ENCODE assay signal across 11 cellular contexts in genomic region chr22:45335021-45335818, GRCh38. TPM values are rescaled to one million over a fixed set of nuclear protein-coding genes. Genes with fewer than 3 reads are reported as not detected.
DNase-seq lines count a peak whose midpoint lies in the region; ATAC-seq and TF ChIP-seq lines count a peak whose summit lies in the region.
"Had no signal": no experiment of that assay in that cellular context is flagged by ENCODE, and none has a peak within 500 bp of the region (broad histone marks: within the 10 kb centered on the region; RNA-seq: fewer than 3 reads in every experiment).

No MANE protein-coding gene starts in this region.

- no peaks in the 10 kb centered on the region for H3K4me1 ChIP-seq in parathyroid adenoma
- peaks cover 0 to 19% (median 3%) of the 10 kb centered on the region in 4 donors for H3K4me1 ChIP-seq in tibial nerve

- H3K9me3 Mint-ChIP-seq in glutamatergic neuron (ENCODE audit: unreplicated experiment): peaks cover 2% of the 10 kb centered on the region
- no peaks in the 10 kb centered on the region for H3K9me3 Mint-ChIP-seq in stimulated activated effector memory CD8-positive, alpha-beta T cell treated with anti-CD3 and anti-CD28 coated beads, Interleukin-12 subunit alpha, Interleukin-12 subunit beta, amount 100 ng/mL, for 72 hours

- peak overlapping the region; percentile 2 for H3K4me2 ChIP-seq in parathyroid adenoma (ENCODE audit: low read length)

- no peaks in the 10 kb centered on the region for H3K36me3 ChIP-seq in parathyroid adenoma (ENCODE audit: control insufficient read depth, insufficient read depth, low read length)
- H3K36me3 ChIP-seq in tibial nerve: peaks cover 0 to 96% (median 0%) of the 10 kb centered on the region in 3 donors

- DNase-seq in DMS 273 treated with DMSO at 0.1 percent for 48 hours (lab: John Stamatoyannopoulos, UW) (peak; percentile 22), glutamatergic neuron (peak; percentile 42), tibial nerve (ENCODE audit: low spot score in 2 of 2) (no peak)
- no peak for DNase-seq in stimulated activated effector memory CD8-positive, alpha-beta T cell treated with anti-CD3 and anti-CD28 coated beads, Interleukin-12 subunit alpha, Interleukin-12 subunit beta, amount 100 ng/mL, for 72 hours (ENCODE audit: low spot score in 2 of 2)
- DNase-seq in activated T-cell treated with anti-CD3 and anti-CD28 coated beads, Interleukin-2, amount 50 U/mL, for 1 hour: no peak
- DNase-seq: COR-L47 had no signal

- H3K36me3 Mint-ChIP-seq in glutamatergic neuron (ENCODE audit: unreplicated experiment): no peaks in the 10 kb centered on the region
- peaks cover 81% of the 10 kb centered on the region for H3K36me3 Mint-ChIP-seq in stimulated activated effector memory CD8-positive, alpha-beta T cell treated with anti-CD3 and anti-CD28 coated beads, Interleukin-12 subunit alpha, Interleukin-12 subunit beta, amount 100 ng/mL, for 72 hours

- TF ChIP-seq CTCF in VCaP (conservative IDR thresholded peaks at IDR 0.05): peak; percentile 49
- peak; percentile 22 for TF ChIP-seq CTCF in glutamatergic neuron (IDR thresholded peaks at IDR 0.05; ENCODE audit: partially characterized antibody, unreplicated experiment)
- no peak for TF ChIP-seq CTCF in parathyroid adenoma (IDR thresholded peaks at IDR 0.05)
- TF ChIP-seq CTCF in tibial nerve (IDR thresholded peaks at IDR 0.05): no peak

- no peak overlapping the region for H3K9ac ChIP-seq in parathyroid adenoma

- 69 to 75% methylated on average over 20 to 26 of the region's 26 CpGs for WGBS in tibial nerve, 2 donors

- H3K27me3 Mint-ChIP-seq in glutamatergic neuron (ENCODE audit: unreplicated experiment): peaks cover 1% of the 10 kb centered on the region

- H3K79me2 ChIP-seq in parathyroid adenoma: no peaks in the 10 kb centered on the region

- peaks cover 7% of the 10 kb centered on the region for H3K4me1 Mint-ChIP-seq in glutamatergic neuron (ENCODE audit: low read depth, unreplicated experiment)
- peaks cover 12% of the 10 kb centered on the region for H3K4me1 Mint-ChIP-seq in stimulated activated effector memory CD8-positive, alpha-beta T cell treated with anti-CD3 and anti-CD28 coated beads, Interleukin-12 subunit alpha, Interleukin-12 subunit beta, amount 100 ng/mL, for 72 hours

- peak overlapping the region; percentile 96 for H3K27ac ChIP-seq in VCaP
- peak overlapping the region; percentile 16 for H3K27ac ChIP-seq in parathyroid adenoma
- no peak overlapping the region for H3K27ac ChIP-seq in tibial nerve

- H3K4me3 ChIP-seq in parathyroid adenoma (ENCODE audit: low read depth, low read length) (no peak overlapping the region), tibial nerve (no peak overlapping the region)

- TF ChIP-seq POLR2A in tibial nerve (IDR thresholded peaks at IDR 0.05): no peak

- H3K9me3 ChIP-seq in parathyroid adenoma (ENCODE audit: control insufficient read depth, low read length): no peaks in the 10 kb centered on the region
- H3K9me3 ChIP-seq in tibial nerve: no peaks in the 10 kb centered on the region

- H3K27me3 ChIP-seq in parathyroid adenoma (ENCODE audit: control insufficient read depth, insufficient read depth, low read length) (no peaks in the 10 kb centered on the region), tibial nerve (no peaks in the 10 kb centered on the region)

- no peak overlapping the region for H2AFZ ChIP-seq in parathyroid adenoma

- H3K4me3 Mint-ChIP-seq in glutamatergic neuron (ENCODE audit: unreplicated experiment): no peak overlapping the region
- no peak overlapping the region for H3K4me3 Mint-ChIP-seq in stimulated activated effector memory CD8-positive, alpha-beta T cell treated with anti-CD3 and anti-CD28 coated beads, Interleukin-12 subunit alpha, Interleukin-12 subunit beta, amount 100 ng/mL, for 72 hours

- no peak overlapping the region for H3K27ac Mint-ChIP-seq in glutamatergic neuron (ENCODE audit: unreplicated experiment)
- no peak overlapping the region for H3K27ac Mint-ChIP-seq in stimulated activated effector memory CD8-positive, alpha-beta T cell treated with anti-CD3 and anti-CD28 coated beads, Interleukin-12 subunit alpha, Interleukin-12 subunit beta, amount 100 ng/mL, for 72 hours

- TF ChIP-seq EP300 in tibial nerve (IDR thresholded peaks at IDR 0.05): no peak

- no peak for ATAC-seq in stimulated activated effector memory CD8-positive, alpha-beta T cell treated with anti-CD3 and anti-CD28 coated beads, Interleukin-12 subunit alpha, Interleukin-12 subunit beta, amount 100 ng/mL, for 72 hours
- ATAC-seq in HG02852 (IDR thresholded peaks at IDR 0.05; ENCODE audit: unreplicated experiment): no peak

RNA-seq across cellular contexts. Expression of gene FAM118A, which starts 25.5 kb away (rescaled TPM):
- total RNA-seq in glutamatergic neuron (ENCODE audit: unreplicated experiment) (28.0 TPM), tibial nerve (100 to 1,000 TPM in 2 of 4 donors, 10 to 100 TPM in 2; 16.8 to 171 (median 83.2) TPM)

RNA-seq across cellular contexts. Expression of gene UPK3A, which starts 50.5 kb away (rescaled TPM):
- total RNA-seq in glutamatergic neuron (ENCODE audit: unreplicated experiment) (not detected), tibial nerve (not detected)
- total RNA-seq: M059J, pulmonary artery endothelial cell had no signal

Comparison
In these comparisons a context has a peak if more than half of its experiments do, and no peak if none do; other contexts are left out.
1. DNase-seq: peak in DMS 273 treated with DMSO at 0.1 percent for 48 hours (single experiment) and glutamatergic neuron (single experiment); none in stimulated activated effector memory CD8-positive, alpha-beta T cell treated with anti-CD3 and anti-CD28 coated beads, Interleukin-12 subunit alpha, Interleukin-12 subunit beta, amount 100 ng/mL, for 72 hours (0 of 2), activated T-cell treated with anti-CD3 and anti-CD28 coated beads, Interleukin-2, amount 50 U/mL, for 1 hour (single experiment) and tibial nerve (0 of 2).
2. H3K27ac ChIP-seq: peak in VCaP (single experiment) and parathyroid adenoma (single experiment); none in tibial nerve (0 of 4).
3. CTCF ChIP-seq: peak in VCaP (single experiment) and glutamatergic neuron (single experiment); none in parathyroid adenoma (single experiment) and tibial nerve (0 of 5).